Comparison of ENCODE assay signal across 8 cellular contexts in the genomic region with DNA sequence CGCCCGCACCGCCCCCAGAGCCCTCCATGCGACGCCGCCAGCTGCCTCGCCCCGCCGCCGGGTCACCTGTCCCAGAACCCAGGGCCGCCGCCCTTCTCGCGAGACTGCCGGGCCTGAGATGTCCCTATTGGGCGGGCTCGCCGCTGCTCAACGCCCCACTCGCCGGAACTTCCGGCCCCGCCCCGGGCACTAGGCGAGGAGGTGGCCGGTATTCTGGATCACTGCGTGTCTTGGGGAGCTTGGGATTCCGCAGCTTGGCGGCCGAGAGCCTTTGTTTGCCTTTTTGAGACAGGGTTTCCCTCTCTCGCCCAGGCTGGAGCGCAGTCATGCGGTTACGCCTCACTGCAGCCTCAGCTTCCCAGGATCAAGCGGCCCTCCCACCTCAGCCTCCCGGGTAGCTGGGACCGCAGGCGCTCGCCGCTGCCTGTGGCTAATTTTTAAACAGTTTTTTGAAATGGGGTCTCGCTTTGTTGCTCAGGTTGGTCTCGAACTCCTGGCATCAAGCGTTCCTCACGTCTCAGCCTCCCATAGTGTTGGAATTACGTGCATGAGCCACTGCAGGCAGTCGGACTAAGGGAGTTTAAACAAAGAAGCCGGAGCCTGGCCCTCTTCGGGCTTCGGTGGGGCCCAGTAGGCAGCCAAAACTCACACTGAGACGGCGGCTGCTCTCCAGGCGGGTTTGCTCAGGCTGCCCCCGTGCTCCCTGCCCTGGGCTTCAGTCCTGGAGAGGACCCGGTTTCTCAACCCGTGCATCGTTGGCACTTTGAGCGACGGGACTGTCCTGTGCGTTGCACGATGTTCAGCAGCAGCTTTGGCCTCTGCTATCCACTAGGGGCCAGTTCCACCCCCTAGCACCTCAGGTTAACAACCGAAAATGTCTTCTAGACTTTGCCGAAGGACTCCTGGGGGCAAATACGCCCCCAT. TPM values are rescaled to one million over a fixed set of nuclear protein-coding genes. Genes with fewer than 3 reads are reported as not detected.
DNase-seq lines count a peak whose midpoint lies in the region; ATAC-seq, FAIRE-seq and TF ChIP-seq lines count a peak whose summit lies in the region.

SLC15A4 (minus strand) TSS at position 43 of the 924 bp plus-strand sequence; CDS start at position 28, 15 bp downstream.

- peaks cover 5% of the 10 kb centered on the region for H3K27me3 Mint-ChIP-seq in activated T-cell treated with anti-CD3 and anti-CD28 coated beads, Interleukin-2, amount 50 U/mL, for 72 hours (ENCODE audit: low read depth)

- peak; percentile 29 for FAIRE-seq in RCC 7860 (lab: Jason Lieb, UNC)

- H3K4me2 ChIP-seq in DOHH2 (ENCODE audit: low read length): peak within 1 kb of the TSS; percentile 99

- peak within 1 kb of the TSS; percentile 68 for H3K27ac Mint-ChIP-seq in activated T-cell treated with anti-CD3 and anti-CD28 coated beads, Interleukin-2, amount 50 U/mL, for 72 hours

- peak within 1 kb of the TSS; percentile 84 to 87 for H3K4me3 Mint-ChIP-seq in activated T-cell treated with anti-CD3 and anti-CD28 coated beads, Interleukin-2, amount 50 U/mL, for 72 hours

- H3K27ac ChIP-seq in DOHH2 (ENCODE audit: low read depth, low read length): peak within 1 kb of the TSS; percentile 93
- H3K27ac ChIP-seq in KOPT-K1 (ENCODE audit: low read depth, low read length, poor library complexity, severe bottlenecking): peak within 1 kb of the TSS; percentile 80
- peak within 1 kb of the TSS; percentile 91 to 95 (median 92) for H3K27ac ChIP-seq in esophagus squamous epithelium

- peak; percentile 79 for ATAC-seq in GM21825 (IDR thresholded peaks at IDR 0.05; ENCODE audit: unreplicated experiment)
- peak; percentile 96 to 97 for ATAC-seq in activated T-cell treated with anti-CD3 and anti-CD28 coated beads, Interleukin-2, amount 50 U/mL, for 72 hours (replicated peaks in 1 of 2)

- intact Hi-C loops in esophagus squamous epithelium (cut with DNase I): no loop called here

- H3K27me3 ChIP-seq in DOHH2 (ENCODE audit: control insufficient read depth, low read length): no peaks in the 10 kb centered on the region
- H3K27me3 ChIP-seq in esophagus squamous epithelium: no peaks in the 10 kb centered on the region

- H3F3A ChIP-seq in DOHH2 (ENCODE audit: control insufficient read depth, insufficient read depth): peaks cover 31% of the 10 kb centered on the region

- peak within 1 kb of the TSS; percentile 99 for H3K4me3 ChIP-seq in DOHH2 (ENCODE audit: low read length)
- peak within 1 kb of the TSS; percentile 88 to 99 (median 94) for H3K4me3 ChIP-seq in esophagus squamous epithelium

- H3K36me3 ChIP-seq in DOHH2 (ENCODE audit: control insufficient read depth, low read length) (peaks cover 43% of the 10 kb centered on the region), KOPT-K1 (ENCODE audit: insufficient read depth, low read length) (peaks cover 23% of the 10 kb centered on the region), esophagus squamous epithelium (peaks cover 0 to 5% (median 0%) of the 10 kb centered on the region in 3 donors)

- 4 to 43% methylated on average over 3 to 4 of the region's 63 CpGs for WGBS in esophagus squamous epithelium, 2 donors

- H3K9me3 ChIP-seq in DOHH2 (ENCODE audit: control insufficient read depth, insufficient read depth, low read length) (no peaks in the 10 kb centered on the region), KOPT-K1 (ENCODE audit: insufficient read depth, low read length, poor library complexity, severe bottlenecking) (no peaks in the 10 kb centered on the region), esophagus squamous epithelium (no peaks in the 10 kb centered on the region)

- H3K4me1 Mint-ChIP-seq in activated T-cell treated with anti-CD3 and anti-CD28 coated beads, Interleukin-2, amount 50 U/mL, for 72 hours (ENCODE audit: low read depth): peaks cover 32% of the 10 kb centered on the region

- TF ChIP-seq CTCF in DOHH2 (IDR thresholded peaks at IDR 0.05; ENCODE audit: low read depth, low read length, poor library complexity, severe bottlenecking) (peak; percentile 44), esophagus squamous epithelium (IDR thresholded peaks at IDR 0.05) (no peak)

- H3K79me2 ChIP-seq in DOHH2 (ENCODE audit: control insufficient read depth, low read length): peaks cover 55% of the 10 kb centered on the region

- peak in 3 of 4 donors; percentile 75 to 96 (median 89) for TF ChIP-seq POLR2A in esophagus squamous epithelium (IDR thresholded peaks at IDR 0.05)

- H3K9me3 Mint-ChIP-seq in activated T-cell treated with anti-CD3 and anti-CD28 coated beads, Interleukin-2, amount 50 U/mL, for 72 hours: peaks cover 0 to 1% of the 10 kb centered on the region in 2 donors

- H4K20me1 ChIP-seq in DOHH2 (ENCODE audit: control insufficient read depth, insufficient read depth, low read depth, low read length): peaks cover 8% of the 10 kb centered on the region

- peaks cover 5% of the 10 kb centered on the region in 2 donors for H3K36me3 Mint-ChIP-seq in activated T-cell treated with anti-CD3 and anti-CD28 coated beads, Interleukin-2, amount 50 U/mL, for 72 hours (ENCODE audit: insufficient read depth in 2 of 2)

- peak; percentile 84 for DNase-seq in RCC 7860 (ENCODE audit: low spot score)
- DNase-seq in activated T-cell treated with anti-CD3 and anti-CD28 coated beads, Interleukin-2, amount 50 U/mL, for 72 hours: peak; percentile 97
- DNase-seq in esophagus squamous epithelium (lab: John Stamatoyannopoulos, UW): peak; percentile 93
- DNase-seq in myocyte (ENCODE audit: low read depth): peak; percentile 96
- peak; percentile 86 to 93 for DNase-seq in stimulated activated CD8-positive, alpha-beta memory T cell treated with anti-CD3 and anti-CD28 coated beads, Interleukin-7, amount 100 ng/mL, for 4 hours (ENCODE audit: low read depth in 2 of 2)

- H3K4me1 ChIP-seq in DOHH2 (ENCODE audit: control insufficient read depth, low read length): peaks cover 75% of the 10 kb centered on the region
- H3K4me1 ChIP-seq in esophagus squamous epithelium: peaks cover 11 to 48% (median 21%) of the 10 kb centered on the region in 3 donors

- H3K9me2 ChIP-seq in DOHH2 (replicated peaks; ENCODE audit: control insufficient read depth, low read length): no peaks in the 10 kb centered on the region

RNA-seq across cellular contexts. Expression of gene SLC15A4, which starts in this region (rescaled TPM):
- 10 to 100 TPM; 19.4 to 19.8 TPM for total RNA-seq in activated T-cell treated with anti-CD3 and anti-CD28 coated beads, Interleukin-2, amount 50 U/mL, for 72 hours
- 10 to 100 TPM; 13.5 to 38.1 (median 26.8) TPM for total RNA-seq in esophagus squamous epithelium
- total RNA-seq in myocyte: 48.6 and 54.4 TPM in 2 replicates
- 36.0 TPM for polyA plus RNA-seq in myocyte (2012)

Comparison
In these comparisons a context has a peak if more than half of its experiments do, and no peak if none do; other contexts are left out.
1. Peak in every context shown above with its lines: DNase-seq, ATAC-seq, H3K4me3 ChIP-seq and H3K27ac ChIP-seq.